Comparison of ENCODE assay signal across 1 cellular context in the genomic region with DNA sequence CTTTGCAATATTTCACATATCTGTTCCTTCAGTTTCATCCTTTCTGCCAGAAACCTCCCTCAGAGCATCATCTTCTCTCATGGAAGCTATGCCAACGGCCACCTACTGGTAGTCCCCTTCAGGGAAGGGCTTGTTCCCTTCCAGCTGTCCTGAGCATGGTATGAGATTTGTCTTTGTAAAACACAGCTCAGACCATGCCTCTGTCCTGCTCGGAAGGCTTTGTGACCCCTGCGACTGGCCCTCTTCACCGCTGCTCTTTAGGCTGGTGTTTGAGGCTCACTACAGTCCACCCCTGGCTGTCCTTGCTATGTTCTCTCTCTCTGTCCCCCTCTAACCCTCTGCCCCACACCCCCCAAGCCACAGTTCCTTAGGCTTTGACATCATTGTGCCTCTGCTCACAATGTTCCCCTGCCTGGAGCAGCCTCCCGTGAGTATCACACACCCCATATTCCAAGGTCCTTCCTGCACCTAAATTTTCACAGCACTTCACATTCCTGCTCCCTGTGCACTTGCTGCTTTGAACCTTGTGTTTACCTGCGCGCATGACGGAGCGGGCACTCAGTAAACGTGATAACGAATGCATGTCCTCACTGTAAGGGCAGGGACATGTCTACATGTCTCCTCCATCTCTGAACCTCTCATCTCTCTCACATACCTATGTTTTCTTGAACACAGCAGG.
TF ChIP-seq lines count a peak whose summit lies in the region.

No MANE protein-coding gene starts in this region.

TF ChIP-seq in endothelial cell of umbilical vein, 7 proteins besides CTCF, POLR2A, EP300 and RAD21:
- TF ChIP-seq, protein P1, sequence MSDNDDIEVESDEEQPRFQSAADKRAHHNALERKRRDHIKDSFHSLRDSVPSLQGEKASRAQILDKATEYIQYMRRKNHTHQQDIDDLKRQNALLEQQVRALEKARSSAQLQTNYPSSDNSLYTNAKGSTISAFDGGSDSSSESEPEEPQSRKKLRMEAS (IDR thresholded peaks at IDR 0.05; ENCODE audit: insufficient read depth, insufficient read length): no peak
- TF ChIP-seq JUN (IDR thresholded peaks at IDR 0.05; ENCODE audit: borderline replicate concordance, insufficient read depth, insufficient read length, low read depth) (no peak), GATA2 (IDR thresholded peaks at IDR 0.05; ENCODE audit: insufficient read depth, insufficient read length, low read depth, low read length) (no peak), MYC (IDR thresholded peaks at IDR 0.05; ENCODE audit: low read depth, low read length) (no peak), EZH2 (IDR thresholded peaks at IDR 0.05; ENCODE audit: borderline replicate concordance, low read depth, low read length, severe bottlenecking) (no peak), FOS (IDR thresholded peaks at IDR 0.05; ENCODE audit: borderline replicate concordance, insufficient read depth, low read length) (no peak), POLR2AphosphoS5 (IDR thresholded peaks at IDR 0.05; ENCODE audit: insufficient read depth, low read depth, low read length) (no peak)
TF ChIP-seq in endothelial cell of umbilical vein: peak in this region for 0.
